8 cellular contexts compared by ENCODE assay signal in genomic region chr16:53502331-53503269, GRCh38. TPM values are rescaled to one million over a fixed set of nuclear protein-coding genes. Genes with fewer than 3 reads are reported as not detected.
DNase-seq lines count a peak whose midpoint lies in the region; ATAC-seq, FAIRE-seq and TF ChIP-seq lines count a peak whose summit lies in the region.

Gene AKTIP, minus strand, starts transcription at chr16:53503209. Its CDS starts 2,950 bp downstream, at chr16:53500259.

- intact Hi-C loops in activated naive CD4-positive, alpha-beta T cell treated with anti-CD3 and anti-CD28 coated beads for 36 hours (cut with micrococcal nuclease), result loop anchor here (1.0 to 10.0 kb wide), 10 partner anchors 16 to 447 kb away; partner anchors contain the start of gene RPGRIP1L
- intact Hi-C loops in upper lobe of right lung (cut with DNase I), result no loop called here

- H3K4me3 Mint-ChIP-seq in activated naive CD4-positive, alpha-beta T cell treated with anti-CD3 and anti-CD28 coated beads for 36 hours, result peak within 1 kb of the TSS; percentile 95
- H3K4me3 Mint-ChIP-seq in neural progenitor cell, result peak within 1 kb of the TSS; percentile 100

- H3K27me3 ChIP-seq in neural progenitor cell (no peaks in the 10 kb centered on the region), upper lobe of right lung (no peaks in the 10 kb centered on the region)

- H3K9ac ChIP-seq in neural progenitor cell, result peak within 1 kb of the TSS; percentile 39

- ATAC-seq in HG02852 (IDR thresholded peaks at IDR 0.05; ENCODE audit: unreplicated experiment) (peak; percentile 34), upper lobe of right lung (peak; percentile 59)

- H3K27ac ChIP-seq in neural progenitor cell (peak within 1 kb of the TSS; percentile 50), upper lobe of right lung (peak within 1 kb of the TSS; percentile 94)

- DNase-seq in NK-92 treated with Interleukin-12 subunit alpha and Interleukin-12 subunit beta, amount 100 ng/mL, for 24 hours (lab: John Stamatoyannopoulos, UW), result peak; percentile 47
- no peak for DNase-seq in NK-92 (lab: John Stamatoyannopoulos, UW; ENCODE audit: unreplicated experiment)
- peak; percentile 79 for DNase-seq in NCI-H510A treated with DMSO at 0.1 percent for 48 hours (lab: John Stamatoyannopoulos, UW)
- DNase-seq in activated naive CD4-positive, alpha-beta T cell treated with anti-CD3 and anti-CD28 coated beads for 36 hours, result peak; percentile 49
- peak in 1 of 2 donors; percentile 54 for DNase-seq in frontal cortex (ENCODE audit: low spot score in 2 of 2)
- DNase-seq in neural progenitor cell (ENCODE audit: low spot score), result peak; percentile 44
- DNase-seq in upper lobe of right lung, result peak; percentile 91

- CTCF ChIA-PET in activated naive CD4-positive, alpha-beta T cell treated with anti-CD3 and anti-CD28 coated beads for 36 hours (lab: Charles Lee), result interaction anchor here (0.7 to 1.0 kb wide), 2 partner anchors 8 to 67 kb away, joined by 3 read pairs; no protein-coding TSS in a partner anchor

- peak within 1 kb of the TSS; percentile 93 for H3K27ac Mint-ChIP-seq in activated naive CD4-positive, alpha-beta T cell treated with anti-CD3 and anti-CD28 coated beads for 36 hours
- peak within 1 kb of the TSS; percentile 92 for H3K27ac Mint-ChIP-seq in neural progenitor cell

- H3K9me3 ChIP-seq in neural progenitor cell (ENCODE audit: low read depth), result no peaks in the 10 kb centered on the region
- no peaks in the 10 kb centered on the region for H3K9me3 ChIP-seq in upper lobe of right lung

- no peaks in the 10 kb centered on the region for H3K9me3 Mint-ChIP-seq in activated naive CD4-positive, alpha-beta T cell treated with anti-CD3 and anti-CD28 coated beads for 36 hours
- no peaks in the 10 kb centered on the region for H3K9me3 Mint-ChIP-seq in neural progenitor cell

- H3K4me1 ChIP-seq in neural progenitor cell, result peaks cover 19% of the 10 kb centered on the region
- H3K4me1 ChIP-seq in upper lobe of right lung, result peaks cover 26% of the 10 kb centered on the region

- H3K4me2 ChIP-seq in neural progenitor cell, result peak within 1 kb of the TSS; percentile 95

- H3F3A ChIP-seq in neural progenitor cell (ENCODE audit: low read depth), result peaks cover 20% of the 10 kb centered on the region

- no peak for FAIRE-seq in frontal cortex (lab: Jason Lieb, UNC)

- peaks cover 15% of the 10 kb centered on the region for H4K20me1 ChIP-seq in neural progenitor cell (ENCODE audit: low read depth)

- TF ChIP-seq CTCF in neural progenitor cell (IDR thresholded peaks at IDR 0.05), result no peak
- TF ChIP-seq CTCF in upper lobe of right lung (IDR thresholded peaks at IDR 0.05), result no peak

- H3K36me3 Mint-ChIP-seq in activated naive CD4-positive, alpha-beta T cell treated with anti-CD3 and anti-CD28 coated beads for 36 hours (ENCODE audit: low read depth), result peaks cover 17% of the 10 kb centered on the region
- H3K36me3 Mint-ChIP-seq in neural progenitor cell, result peaks cover 5% of the 10 kb centered on the region

- peaks cover 57% of the 10 kb centered on the region for H3K4me1 Mint-ChIP-seq in activated naive CD4-positive, alpha-beta T cell treated with anti-CD3 and anti-CD28 coated beads for 36 hours (ENCODE audit: low read depth)
- H3K4me1 Mint-ChIP-seq in neural progenitor cell, result peaks cover 32% of the 10 kb centered on the region

- peak within 1 kb of the TSS; percentile 97 for H3K4me3 ChIP-seq in neural progenitor cell
- H3K4me3 ChIP-seq in upper lobe of right lung, result peak within 1 kb of the TSS; percentile 91

- H3K79me2 ChIP-seq in neural progenitor cell (ENCODE audit: low read depth), result peaks cover 21% of the 10 kb centered on the region

- peak within 1 kb of the TSS; percentile 95 for H2AFZ ChIP-seq in neural progenitor cell (replicated peaks)

- no peaks in the 10 kb centered on the region for H3K36me3 ChIP-seq in neural progenitor cell
- peaks cover 22% of the 10 kb centered on the region for H3K36me3 ChIP-seq in upper lobe of right lung

- no peaks in the 10 kb centered on the region for H3K27me3 Mint-ChIP-seq in activated naive CD4-positive, alpha-beta T cell treated with anti-CD3 and anti-CD28 coated beads for 36 hours (ENCODE audit: low read depth)
- peaks cover 11% of the 10 kb centered on the region for H3K27me3 Mint-ChIP-seq in neural progenitor cell (ENCODE audit: insufficient read depth, low read depth)

RNA-seq across cellular contexts. Expression of gene AKTIP, which starts in this region (rescaled TPM):
- 10 to 100 TPM; 26.1 to 27.3 TPM for total RNA-seq in activated naive CD4-positive, alpha-beta T cell treated with anti-CD3 and anti-CD28 coated beads for 36 hours
- total RNA-seq in frontal cortex, result 43.2 TPM
- total RNA-seq in neural progenitor cell (ENCODE audit: low replicate concordance), result 21.4 and 24.0 TPM in 2 replicates
- total RNA-seq in upper lobe of right lung, result 40.7 TPM
